In the genomic region with DNA sequence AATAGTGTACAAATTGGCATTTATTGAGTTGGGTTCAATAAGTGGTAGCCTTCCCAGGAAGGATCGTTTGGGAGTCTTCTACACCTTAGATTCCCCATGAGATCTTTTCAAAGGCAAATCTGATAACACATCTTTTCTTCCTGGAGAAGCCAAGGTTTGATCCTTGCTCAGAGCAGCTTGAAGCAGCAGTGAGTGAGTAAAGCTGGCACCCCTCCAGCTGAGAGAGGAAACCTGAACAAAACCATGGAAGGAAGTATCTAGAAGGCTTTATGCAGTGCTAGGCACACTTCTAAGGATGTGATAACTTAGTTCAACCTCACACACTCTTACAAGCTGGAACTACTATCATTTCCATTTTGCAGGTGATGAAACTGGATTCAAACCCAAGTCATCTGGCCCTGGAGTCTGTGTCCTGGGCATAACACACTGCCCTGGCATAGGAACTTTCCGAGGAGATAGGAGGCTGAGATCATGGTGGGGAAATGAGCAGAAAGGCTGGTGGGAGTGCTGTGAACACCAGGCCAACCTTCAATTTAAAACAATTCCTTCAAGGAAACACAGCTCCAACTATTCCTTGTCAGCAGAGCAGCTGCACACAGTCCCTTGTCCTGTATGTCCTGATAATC, we compare ENCODE assay signal across 8 cellular contexts.
DNase-seq lines count a peak whose midpoint lies in the region; ATAC-seq, FAIRE-seq and TF ChIP-seq lines count a peak whose summit lies in the region.

No MANE protein-coding gene starts in this region.

- H3K4me2 ChIP-seq in BLaER1 (peak overlapping the region; percentile 15; the same call in 1 of the 2 replicates), endothelial cell of umbilical vein (ENCODE audit: insufficient read depth, low read length) (peak overlapping the region; percentile 81)

- H3K9ac ChIP-seq in BLaER1 (no peak overlapping the region), endothelial cell of umbilical vein (replicated peaks; ENCODE audit: extremely low read depth, insufficient read depth, low read length) (peak overlapping the region; percentile 80)

- H4K20me1 ChIP-seq in BLaER1 (no peaks in the 10 kb centered on the region), endothelial cell of umbilical vein (replicated peaks; ENCODE audit: control insufficient read depth, extremely low read depth, insufficient read depth, low read length) (no peaks in the 10 kb centered on the region)

- H3K27ac ChIP-seq in BLaER1 (no peak overlapping the region), endothelial cell of umbilical vein (ENCODE audit: insufficient read depth, low read depth, low read length) (peak overlapping the region; percentile 67), suprapubic skin (no peak overlapping the region)
- H3K27ac ChIP-seq in naive thymus-derived CD4-positive, alpha-beta T cell (ENCODE audit: low read depth, low read length) = peak overlapping the region; percentile 50

- CTCF ChIA-PET in endothelial cell of umbilical vein (lab: Charles Lee) = interaction anchor here (0.9 to 7.0 kb wide), 9 partner anchors 8 to 215 kb away, joined by 3 to 53 read pairs (median 3); no protein-coding TSS in a partner anchor
- CTCF ChIA-PET in naive thymus-derived CD4-positive, alpha-beta T cell (lab: Charles Lee) = no interaction called here

- POLR2A ChIA-PET in endothelial cell of umbilical vein (lab: Charles Lee) = interaction anchor here (1.2 kb wide), 1 partner anchor 168 kb away, joined by 3 read pairs; no protein-coding TSS in a partner anchor
- POLR2A ChIA-PET in naive thymus-derived CD4-positive, alpha-beta T cell (lab: Charles Lee) = no interaction called here

- H3K27me3 ChIP-seq in BLaER1 (no peaks in the 10 kb centered on the region), endothelial cell of umbilical vein (ENCODE audit: control insufficient read depth in 2 of 2, insufficient read depth in 2 of 2, low read length in 2 of 2) (no peaks in the 10 kb centered on the region), suprapubic skin (peaks cover 37% of the 10 kb centered on the region)
- peaks cover 0 to 6% of the 10 kb centered on the region in 2 donors for H3K27me3 ChIP-seq in naive thymus-derived CD4-positive, alpha-beta T cell (ENCODE audit: control insufficient read depth in 2 of 2, insufficient read depth in 2 of 2, low read length in 2 of 2)

- H3K9me3 ChIP-seq in BLaER1 = peaks cover 8% of the 10 kb centered on the region; the same call in 1 of the 2 replicates
- no peaks in the 10 kb centered on the region for H3K9me3 ChIP-seq in endothelial cell of umbilical vein (replicated peaks; ENCODE audit: control insufficient read depth, insufficient read depth, low read length)
- H3K9me3 ChIP-seq in naive thymus-derived CD4-positive, alpha-beta T cell (ENCODE audit: control insufficient read depth in 2 of 3, low read length in 3 of 3) = no peaks in the 10 kb centered on the region
- no peaks in the 10 kb centered on the region for H3K9me3 ChIP-seq in suprapubic skin

- BruUV-seq in endothelial cell of umbilical vein (replicated peaks; lab: Mats Ljungman, UMichigan) = no TSS peak

- peaks cover 0 to 15% (median 6%) of the 10 kb centered on the region in 11 donors for H3K9me3 Mint-ChIP-seq in naive thymus-derived CD4-positive, alpha-beta T cell

- 55% methylated on average over 2 of the region's 2 CpGs for WGBS in suprapubic skin

- peak overlapping the region; percentile 55 to 81 (median 76) for H3K4me3 Mint-ChIP-seq in naive thymus-derived CD4-positive, alpha-beta T cell

- intact Hi-C loops in endothelial cell of umbilical vein (cut with micrococcal nuclease) = loop anchor here (1.0 to 10.0 kb wide), 5 partner anchors 64 to 326 kb away; a partner anchor contains a TSS
- intact Hi-C loops in naive thymus-derived CD4-positive, alpha-beta T cell (cut with micrococcal nuclease) = loop anchor here (5.0 kb wide), 2 partner anchors 169 to 179 kb away; a partner anchor contains a TSS

- ATAC-seq in naive thymus-derived CD4-positive, alpha-beta T cell = peak; percentile 17
- ATAC-seq in HG02763 (IDR thresholded peaks at IDR 0.05; ENCODE audit: unreplicated experiment) = no peak

- peaks cover 0 to 17% (median 3%) of the 10 kb centered on the region in 5 donors for H3K36me3 Mint-ChIP-seq in naive thymus-derived CD4-positive, alpha-beta T cell

- H3K4me1 Mint-ChIP-seq in naive thymus-derived CD4-positive, alpha-beta T cell = peaks cover 0 to 32% (median 13%) of the 10 kb centered on the region in 7 donors

- no peak overlapping the region for H3K4me3 ChIP-seq in BLaER1
- peak overlapping the region in 1 of 3 experiments; percentile 1 for H3K4me3 ChIP-seq in endothelial cell of umbilical vein (replicated peaks in 1 of 3; ENCODE audit: insufficient read depth in 1 of 3, low read depth in 1 of 3, low read length in 3 of 3)
- H3K4me3 ChIP-seq in naive thymus-derived CD4-positive, alpha-beta T cell (ENCODE audit: low read length) = no peak overlapping the region
- H3K4me3 ChIP-seq in suprapubic skin = no peak overlapping the region

- H3K79me2 ChIP-seq in endothelial cell of umbilical vein (ENCODE audit: control insufficient read depth, insufficient read depth, low read length) = no peaks in the 10 kb centered on the region

- peak overlapping the region; percentile 29 for H2AFZ ChIP-seq in endothelial cell of umbilical vein (ENCODE audit: low read depth, low read length)

- peak overlapping the region in 7 of 9 donors; percentile 33 to 84 (median 78) for H3K27ac Mint-ChIP-seq in naive thymus-derived CD4-positive, alpha-beta T cell

- H3K9me1 ChIP-seq in endothelial cell of umbilical vein (replicated peaks; ENCODE audit: control insufficient read depth, extremely low read depth, insufficient read depth, low read length) = no peaks in the 10 kb centered on the region

- peaks cover 16% of the 10 kb centered on the region for H3K4me1 ChIP-seq in BLaER1
- peaks cover 62% of the 10 kb centered on the region for H3K4me1 ChIP-seq in endothelial cell of umbilical vein (ENCODE audit: control insufficient read depth, extremely low read depth, insufficient read depth, low read length)
- peaks cover 0 to 59% of the 10 kb centered on the region in 2 donors for H3K4me1 ChIP-seq in naive thymus-derived CD4-positive, alpha-beta T cell (ENCODE audit: control insufficient read depth in 2 of 2, insufficient read depth in 2 of 2, low read length in 2 of 2)
- peaks cover 30% of the 10 kb centered on the region for H3K4me1 ChIP-seq in suprapubic skin

- peaks cover 34 to 51% (median 42%) of the 10 kb centered on the region in 5 donors for H3K27me3 Mint-ChIP-seq in naive thymus-derived CD4-positive, alpha-beta T cell

- dilution Hi-C loops in endothelial cell of umbilical vein (cut with MboI; ENCODE audit: extremely low pct_ligation_motif_present, low sequenced_read_pairs) = no loop called here

- H3K36me3 ChIP-seq in BLaER1 (no peaks in the 10 kb centered on the region), endothelial cell of umbilical vein (ENCODE audit: control insufficient read depth in 2 of 2, extremely low read depth in 1 of 2, insufficient read depth in 2 of 2, low read length in 2 of 2) (no peaks in the 10 kb centered on the region), suprapubic skin (no peaks in the 10 kb centered on the region)
- no peaks in the 10 kb centered on the region for H3K36me3 ChIP-seq in naive thymus-derived CD4-positive, alpha-beta T cell (ENCODE audit: control insufficient read depth in 2 of 3, insufficient read depth in 3 of 3, low read length in 3 of 3)

- TF ChIP-seq POLR2A in endothelial cell of umbilical vein (IDR thresholded peaks at IDR 0.05; ENCODE audit: low read depth, low read length) = no peak
- no peak for TF ChIP-seq POLR2A in suprapubic skin (IDR thresholded peaks at IDR 0.05)

- TF ChIP-seq CTCF in endothelial cell of umbilical vein (IDR thresholded peaks at IDR 0.05; ENCODE audit: extremely low read depth in 1 of 2, insufficient read depth in 1 of 2, low read depth in 1 of 2, low read length in 2 of 2) (no peak), suprapubic skin (IDR thresholded peaks at IDR 0.05) (no peak)

- peak; percentile 99 for FAIRE-seq in endothelial cell of umbilical vein (lab: Jason Lieb, UNC)

- DNase-seq in OCI-M1 (lab: John Stamatoyannopoulos, UW) (peak; percentile 65), endothelial cell of umbilical vein (ENCODE audit: low read depth, low spot score) (peak; percentile 93), suprapubic skin (ENCODE audit: low spot score in 2 of 2) (no peak), NCI-H2227 treated with DMSO at 0.1 percent for 48 hours (lab: John Stamatoyannopoulos, UW) (no peak), SKM-1 treated with dmso at 0.1 percent for 144 hours (lab: John Stamatoyannopoulos, UW; ENCODE audit: unreplicated experiment) (no peak)
- peak in 3 of 9 donors; percentile 13 to 18 (median 17) for DNase-seq in naive thymus-derived CD4-positive, alpha-beta T cell

- no peak for TF ChIP-seq EP300 in suprapubic skin (IDR thresholded peaks at IDR 0.05)

TF ChIP-seq in endothelial cell of umbilical vein, 7 proteins besides CTCF, POLR2A, EP300 and RAD21:
- TF ChIP-seq GATA2 (IDR thresholded peaks at IDR 0.05; ENCODE audit: insufficient read depth, insufficient read length, low read depth, low read length) (peak; percentile 94), EZH2 (IDR thresholded peaks at IDR 0.05; ENCODE audit: borderline replicate concordance, low read depth, low read length, severe bottlenecking) (no peak), MYC (IDR thresholded peaks at IDR 0.05; ENCODE audit: low read depth, low read length) (no peak)

Comparison
In these comparisons a context has a peak if more than half of its experiments do, and no peak if none do; other contexts are left out.
1. H3K27ac ChIP-seq: peak in endothelial cell of umbilical vein (single experiment) and naive thymus-derived CD4-positive, alpha-beta T cell (single experiment); none in BLaER1 (single experiment) and suprapubic skin (single experiment).
2. DNase-seq: peak in OCI-M1 (single experiment) and endothelial cell of umbilical vein (single experiment); none in suprapubic skin (0 of 2), NCI-H2227 treated with DMSO at 0.1 percent for 48 hours (single experiment) and SKM-1 treated with dmso at 0.1 percent for 144 hours (single experiment).